8 cellular contexts compared by ENCODE assay signal in the genomic region with DNA sequence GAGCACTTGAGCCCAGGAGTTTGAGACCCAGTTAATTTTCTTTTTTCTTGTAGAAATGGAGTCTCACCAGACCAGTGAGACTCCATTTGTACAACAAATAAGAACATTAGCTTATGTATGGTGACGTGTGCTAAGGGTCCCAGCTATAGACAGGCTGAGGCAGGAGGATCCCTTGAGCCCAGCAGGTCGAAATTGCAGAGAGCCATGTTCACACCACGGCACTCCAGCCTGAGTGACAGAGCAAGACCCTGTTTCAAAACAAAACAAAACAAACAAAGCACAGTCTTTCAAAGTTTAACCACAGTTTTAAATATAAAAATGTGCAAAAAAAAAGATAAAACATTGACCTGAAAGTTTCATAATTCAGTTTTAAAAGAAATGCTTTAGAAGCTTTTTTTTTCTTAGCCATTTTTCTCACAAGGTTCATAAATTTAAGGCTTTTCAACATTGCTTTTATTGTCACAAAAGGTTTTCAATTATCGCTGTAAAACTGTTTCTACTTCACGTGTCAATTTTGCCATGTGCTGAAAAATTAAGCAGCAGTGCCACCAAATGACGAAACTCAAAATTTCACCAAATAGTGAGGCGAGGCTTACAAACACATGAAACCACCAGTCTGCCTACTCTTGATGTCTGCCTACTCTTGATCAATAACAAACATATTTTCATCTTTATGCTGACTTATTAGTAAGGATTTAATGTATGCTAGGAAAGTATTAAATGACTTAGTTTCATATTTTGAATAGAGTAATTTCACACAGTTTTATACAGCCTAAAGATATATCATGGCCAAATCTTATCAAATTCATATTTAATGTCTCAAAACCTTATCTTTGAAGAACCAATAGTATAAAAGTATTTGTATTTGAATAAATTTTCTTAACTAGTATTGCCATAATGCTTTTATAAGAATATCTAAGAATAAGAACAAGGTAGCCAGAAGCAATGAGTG.
DNase-seq lines count a peak whose midpoint lies in the region; ATAC-seq and TF ChIP-seq lines count a peak whose summit lies in the region.

No MANE protein-coding gene starts in this region.

- H3K9me3 ChIP-seq in ascending aorta (peaks cover 0 to 5% of the 10 kb centered on the region in 2 donors), iPS DF 6.9 (ENCODE audit: control insufficient read depth, insufficient read depth, low read length) (no peaks in the 10 kb centered on the region), spleen (peaks cover 0 to 7% (median under 1%) of the 10 kb centered on the region in 8 donors)

- in situ Hi-C loops in Caki2 (cut with HindIII; ENCODE audit: low pct_unique_long_range_greater_than_20kb, low sequenced_read_pairs), result no loop called here

- TF ChIP-seq CTCF in ascending aorta (IDR thresholded peaks at IDR 0.05) (peak; percentile 33 to 60 (median 49)), spleen (IDR thresholded peaks at IDR 0.05 in 8 of 11, conservative IDR thresholded peaks at IDR 0.05 in 3 of 11) (peak in 9 of 11 experiments; percentile 31 to 60 (median 44))

- intact Hi-C loops in ascending aorta (cut with DNase I), result loop anchor here (5.0 to 10.0 kb wide), 4 partner anchors 469 to 981 kb away; no protein-coding TSS in a partner anchor
- intact Hi-C loops in spleen (cut with DNase I; ENCODE audit: low total_unique reads), result loop anchor here (5.0 to 10.0 kb wide), 2 partner anchors 461 to 564 kb away; no protein-coding TSS in a partner anchor

- peak; percentile 34 for DNase-seq in Caki2 (ENCODE audit: low read depth)
- DNase-seq in NCI-H774 (lab: John Stamatoyannopoulos, UW), result peak; percentile 17
- no peak for DNase-seq in ascending aorta (ENCODE audit: low spot score in 2 of 2)
- DNase-seq in iPS DF 6.9 (ENCODE audit: low read depth, low spot score), result peak; percentile 11
- DNase-seq in spleen, result no peak
- DNase-seq in islet precursor cell, result no peak

- ATAC-seq in GM18868 (IDR thresholded peaks at IDR 0.05; ENCODE audit: unreplicated experiment), result peak; percentile 82
- peak; percentile 63 for ATAC-seq in HG03139 (IDR thresholded peaks at IDR 0.05; ENCODE audit: unreplicated experiment)

- H3K36me3 ChIP-seq in ascending aorta (no peaks in the 10 kb centered on the region), iPS DF 6.9 (ENCODE audit: control insufficient read depth, insufficient read depth, low read length) (no peaks in the 10 kb centered on the region), spleen (no peaks in the 10 kb centered on the region)

- no peaks in the 10 kb centered on the region for H3K27me3 ChIP-seq in ascending aorta
- H3K27me3 ChIP-seq in iPS DF 6.9 (ENCODE audit: control insufficient read depth, insufficient read depth, low read length), result no peaks in the 10 kb centered on the region
- H3K27me3 ChIP-seq in spleen (replicated peaks in 1 of 7), result no peaks in the 10 kb centered on the region

- H3K4me1 ChIP-seq in ascending aorta, result no peaks in the 10 kb centered on the region
- no peaks in the 10 kb centered on the region for H3K4me1 ChIP-seq in iPS DF 6.9 (ENCODE audit: control insufficient read depth, insufficient read depth, low read length)
- peaks cover 0 to 8% (median 0%) of the 10 kb centered on the region in 6 donors for H3K4me1 ChIP-seq in spleen

- TF ChIP-seq POLR2A in spleen (IDR thresholded peaks at IDR 0.05), result no peak

- WGBS in iPS DF 6.9 (ENCODE audit: insufficient coverage, insufficient read length), result no CpG with 5 or more reads among the region's 7 CpGs
- 27 to 31% (median 29%) methylated on average over 7 of the region's 7 CpGs for WGBS in spleen, 5 donors

- H3K27ac ChIP-seq in ascending aorta (no peak overlapping the region), iPS DF 6.9 (ENCODE audit: low read length) (no peak overlapping the region), spleen (no peak overlapping the region)

- no peak overlapping the region for H3K4me3 ChIP-seq in ascending aorta
- no peak overlapping the region for H3K4me3 ChIP-seq in iPS DF 6.9 (ENCODE audit: low read length)
- no peak overlapping the region for H3K4me3 ChIP-seq in spleen

Comparison
In these comparisons a context has a peak if more than half of its experiments do, and no peak if none do; other contexts are left out.
1. DNase-seq: peak in Caki2 (single experiment), NCI-H774 (single experiment) and iPS DF 6.9 (single experiment); none in ascending aorta (0 of 2), spleen (single experiment) and islet precursor cell (single experiment).